In genomic region chr16:6038966-6039530, GRCh38 we compare ENCODE assay signal across 22 cellular contexts.
"Had no signal": no experiment of that assay in that cellular context is flagged by ENCODE, and none has a peak within 500 bp of the region (broad histone marks: within the 10 kb centered on the region; RNA-seq: fewer than 3 reads in every experiment).

No MANE protein-coding gene starts in this region.

- DNase-seq: cortex of kidney; effector CD8-positive, alpha-beta T cell; effector memory CD8-positive, alpha-beta T cell; endodermal cell; erythroblast; esophagus squamous epithelium; foreskin fibroblast; foreskin melanocyte; gastrocnemius medialis; glutamatergic neuron; head of caudate nucleus; heart right ventricle; hippocampal formation; left cardiac atrium; left lung; left ventricle myocardium superior; lower lobe of right lung; mesenchymal stem cell; mucosa of descending colon; naive B cell; naive thymus-derived CD8-positive, alpha-beta T cell had no signal

- ATAC-seq: effector memory CD8-positive, alpha-beta T cell; esophagus mucosa; gastrocnemius medialis; heart right ventricle; left cardiac atrium; left lung; left ventricle myocardium superior; lower lobe of right lung; mucosa of descending colon; naive thymus-derived CD8-positive, alpha-beta T cell had no signal
